In genomic region chr7:102874966-102875365, GRCh38 we compare ENCODE assay signal across 20 cellular contexts. TPM values are rescaled to one million over a fixed set of nuclear protein-coding genes. Genes with fewer than 3 reads are reported as not detected.
DNase-seq lines count a peak whose midpoint lies in the region; ATAC-seq and TF ChIP-seq lines count a peak whose summit lies in the region.
"Had no signal": no experiment of that assay in that cellular context is flagged by ENCODE, and none has a peak within 500 bp of the region (broad histone marks: within the 10 kb centered on the region; RNA-seq: fewer than 3 reads in every experiment).

No MANE protein-coding gene starts in this region.

- H4K20me1 ChIP-seq in SK-N-SH (ENCODE audit: insufficient read depth) (no peaks in the 10 kb centered on the region), smooth muscle cell (ENCODE audit: low read depth) (no peaks in the 10 kb centered on the region)

- H3K27ac ChIP-seq in SK-N-SH (ENCODE audit: low read depth in 2 of 2, low read length in 1 of 2) (peak overlapping the region; percentile 64 to 100; a peak in 3 of 4 replicates), SJCRH30 (peak overlapping the region; percentile 86), smooth muscle cell (ENCODE audit: low read depth) (peak overlapping the region; percentile 99), RWPE1 (no peak overlapping the region; the same call in 1 of the 2 replicates), Peyer's patch (no peak overlapping the region)
- H3K27ac ChIP-seq: 22Rv1, cardiac muscle cell, ovary, spleen had no signal

- no peak for TF ChIP-seq EP300 in SK-N-SH (IDR thresholded peaks at IDR 0.05; ENCODE audit: borderline replicate concordance in 1 of 2, low read depth in 1 of 2, low read length in 1 of 2)

- TF ChIP-seq CTCF in SK-N-SH (IDR thresholded peaks at IDR 0.05) (no peak), smooth muscle cell (IDR thresholded peaks at IDR 0.05; ENCODE audit: borderline replicate concordance, insufficient read depth, poor library complexity, severe bottlenecking) (no peak), RWPE1 (conservative IDR thresholded peaks at IDR 0.05; ENCODE audit: low read depth) (no peak), Peyer's patch (IDR thresholded peaks at IDR 0.05) (no peak)

- H3K4me3 ChIP-seq in SK-N-SH (ENCODE audit: low read depth in 2 of 2, low read length in 1 of 2) (no peak overlapping the region), SJCRH30 (no peak overlapping the region), smooth muscle cell (no peak overlapping the region), Peyer's patch (no peak overlapping the region)
- H3K4me3 ChIP-seq: cardiac muscle cell, ovary, spleen, thoracic aorta had no signal

- no peaks in the 10 kb centered on the region for H3K79me2 ChIP-seq in SK-N-SH (ENCODE audit: insufficient read depth)
- no peaks in the 10 kb centered on the region for H3K79me2 ChIP-seq in smooth muscle cell (ENCODE audit: low read depth)

- H3K36me3 ChIP-seq in SK-N-SH (replicated peaks in 1 of 2; ENCODE audit: control insufficient read depth in 1 of 2, insufficient read depth in 2 of 2, low read length in 1 of 2), result no peaks in the 10 kb centered on the region
- H3K36me3 ChIP-seq in SJCRH30, result no peaks in the 10 kb centered on the region
- no peaks in the 10 kb centered on the region for H3K36me3 ChIP-seq in smooth muscle cell (ENCODE audit: low read depth)
- H3K36me3 ChIP-seq in Peyer's patch, result no peaks in the 10 kb centered on the region
- H3K36me3 ChIP-seq: cardiac muscle cell, ovary, spleen, thoracic aorta had no signal

- POLR2A ChIA-PET in SK-N-SH (lab: Yijun Ruan, JAX) (no interaction called here), RWPE1 (lab: Yijun Ruan, JAX; ENCODE audit: low non-redundant PET) (no interaction called here)

- H3K4me2 ChIP-seq in SK-N-SH (peak overlapping the region; percentile 36), smooth muscle cell (peak overlapping the region; percentile 61)

- no peak for TF ChIP-seq RAD21 in SK-N-SH (IDR thresholded peaks at IDR 0.05; ENCODE audit: low read length)

- TF ChIP-seq POLR2A in Peyer's patch (IDR thresholded peaks at IDR 0.05), result no peak

- no peaks in the 10 kb centered on the region for H3K9me2 ChIP-seq in SK-N-SH

- peaks cover 51% of the 10 kb centered on the region for H3F3A ChIP-seq in SK-N-SH (replicated peaks; ENCODE audit: insufficient read depth)
- H3F3A ChIP-seq in smooth muscle cell (ENCODE audit: low read depth), result peaks cover 30% of the 10 kb centered on the region

- H3K4me1 ChIP-seq in SK-N-SH (ENCODE audit: control insufficient read depth in 1 of 2, insufficient read depth in 2 of 2, low read depth in 1 of 2, low read length in 1 of 2) (peaks cover 0 to 45% of the 10 kb centered on the region in 2 experiments; a peak in 2 of 4 replicates), SJCRH30 (peaks cover 50% of the 10 kb centered on the region), smooth muscle cell (ENCODE audit: low read depth) (peaks cover 26% of the 10 kb centered on the region), Peyer's patch (no peaks in the 10 kb centered on the region)
- H3K4me1 ChIP-seq: spleen had no signal

- H3K9me3 ChIP-seq in SK-N-SH (no peaks in the 10 kb centered on the region), SJCRH30 (replicated peaks) (no peaks in the 10 kb centered on the region), smooth muscle cell (replicated peaks; ENCODE audit: low read depth) (no peaks in the 10 kb centered on the region), Peyer's patch (no peaks in the 10 kb centered on the region)
- H3K9me3 ChIP-seq: ovary, spleen, thoracic aorta had no signal

- 93% methylated on average over 1 of the region's 1 CpG for WGBS in SK-N-SH (ENCODE audit: low lambda C conversion rate)
- WGBS in smooth muscle cell (ENCODE audit: low lambda C conversion rate), result 34% methylated on average over 1 of the region's 1 CpG

- no peak for ATAC-seq in SK-N-SH treated with all-trans-retinoic acid at 6 μM for 48 hours

- H3K9ac ChIP-seq in SK-N-SH (peak overlapping the region; percentile 80), smooth muscle cell (ENCODE audit: low read depth) (peak overlapping the region; percentile 91)

- H3K27me3 ChIP-seq in SK-N-SH (ENCODE audit: insufficient read depth) (no peaks in the 10 kb centered on the region), SJCRH30 (no peaks in the 10 kb centered on the region), smooth muscle cell (ENCODE audit: low read depth) (no peaks in the 10 kb centered on the region), Peyer's patch (no peaks in the 10 kb centered on the region)
- H3K27me3 ChIP-seq: cardiac muscle cell, ovary, spleen had no signal

- DNase-seq in SK-N-SH, result no peak
- DNase-seq in SJCRH30, result peak; percentile 65 to 75
- peak; percentile 10 for DNase-seq in glomerular visceral epithelial cell (ENCODE audit: extremely low spot score)
- DNase-seq in smooth muscle cell (lab: John Stamatoyannopoulos, UW; ENCODE audit: unreplicated experiment), result no peak
- DNase-seq in RWPE1 (ENCODE audit: low spot score), result no peak
- no peak for DNase-seq in stimulated activated CD4-positive, alpha-beta T cell treated with anti-CD3 and anti-CD28 coated beads, Interleukin-4, amount 100 ng/mL, for 4 hours
- no peak for DNase-seq in Peyer's patch
- DNase-seq: activated T-cell treated with anti-CD3 and anti-CD28 coated beads, Interleukin-2, amount 50 U/mL, for 24 hours; effector CD8-positive, alpha-beta T cell; NCI-H2107; NCI-H69; ovary; spleen had no signal

- H2AFZ ChIP-seq in SK-N-SH (ENCODE audit: low read depth) (no peak overlapping the region), smooth muscle cell (ENCODE audit: low read depth) (no peak overlapping the region)

- CTCF ChIA-PET in SK-N-SH (lab: Yijun Ruan, JAX), result interaction anchor here (0.9 to 1.3 kb wide), 2 partner anchors 9 to 12 kb away, joined by 3 to 4 read pairs; no protein-coding TSS in a partner anchor
- CTCF ChIA-PET in RWPE1 (lab: Yijun Ruan, JAX), result interaction anchor here (0.6 to 0.7 kb wide), 2 partner anchors 43 to 1383 kb away, joined by 4 read pairs; no protein-coding TSS in a partner anchor

TF ChIP-seq in SK-N-SH, 30 proteins besides CTCF, POLR2A, EP300 and RAD21 (continues in another document):
- no peak for TF ChIP-seq TEAD4 (IDR thresholded peaks at IDR 0.05; ENCODE audit: borderline replicate concordance, insufficient read depth)
- TF ChIP-seq YY1 (IDR thresholded peaks at IDR 0.05; ENCODE audit: low read depth), result no peak
- no peak for TF ChIP-seq CHD2 (IDR thresholded peaks at IDR 0.05; ENCODE audit: low read length, partially characterized antibody)
- no peak for TF ChIP-seq ZBTB33 (IDR thresholded peaks at IDR 0.05; ENCODE audit: borderline replicate concordance, low read depth)
- TF ChIP-seq RFX5 (IDR thresholded peaks at IDR 0.05; ENCODE audit: low read length), result no peak

TF ChIP-seq in SK-N-SH treated with all-trans-retinoic acid at 6 μM for 48 hours, 23 proteins besides CTCF, POLR2A, EP300 and RAD21 (continues in another document):
- TF ChIP-seq ZNF565 (CRISPR knock-in tag; conservative IDR thresholded peaks at IDR 0.05; ENCODE audit: low read depth), result no peak
- TF ChIP-seq ZFP30 (CRISPR knock-in tag; IDR thresholded peaks at IDR 0.05), result no peak
- TF ChIP-seq POU6F1 (CRISPR knock-in tag; IDR thresholded peaks at IDR 0.05; ENCODE audit: borderline replicate concordance, low read depth), result no peak
- TF ChIP-seq ARNTL (CRISPR knock-in tag; IDR thresholded peaks at IDR 0.05; ENCODE audit: borderline replicate concordance, low read depth), result no peak
- no peak for TF ChIP-seq PPARA (CRISPR knock-in tag; IDR thresholded peaks at IDR 0.05; ENCODE audit: borderline replicate concordance)
- no peak for TF ChIP-seq ZFP3 (CRISPR knock-in tag; IDR thresholded peaks at IDR 0.05)
- TF ChIP-seq ZNF70 (CRISPR knock-in tag; IDR thresholded peaks at IDR 0.05), result no peak
- no peak for TF ChIP-seq OSR1 (CRISPR knock-in tag; IDR thresholded peaks at IDR 0.05)
- TF ChIP-seq SNAI2 (CRISPR knock-in tag; IDR thresholded peaks at IDR 0.05), result no peak
- TF ChIP-seq PATZ1 (CRISPR knock-in tag; IDR thresholded peaks at IDR 0.05; ENCODE audit: borderline replicate concordance), result no peak

RNA-seq across cellular contexts. Expression of gene LRRC17, which starts 37.8 kb away (rescaled TPM):
- polyA plus RNA-seq in SK-N-SH (2012; rRNA removed) (101 and 138 TPM in 2 replicates), smooth muscle cell (5.5 and 6.2 TPM in 2 replicates)
- polyA plus RNA-seq in SK-N-SH (2012; cell fraction: cytosol; rRNA removed), result 138 and 169 TPM in 2 replicates
- polyA plus RNA-seq in SK-N-SH (2012; cell fraction: nucleus; rRNA removed), result 35.8 and 67.6 TPM in 2 replicates
- 67.1 and 71.2 TPM in 2 replicates for total RNA-seq in SJCRH30 (2014; rRNA removed; shearing (Covaris generic))
- total RNA-seq in smooth muscle cell (14.7 and 23.0 TPM in 2 replicates), Peyer's patch (1 to 10 TPM in 3 of 4 donors, under 1 TPM in 1; 0.40 to 5.8 (median 2.1) TPM)
- total RNA-seq: OCI-LY7 had no signal
- polyA plus RNA-seq: CD14-positive monocyte, IgD-negative memory B cell had no signal

Comparison
In these comparisons a context has a peak if more than half of its experiments do, and no peak if none do; other contexts are left out.
1. DNase-seq: peak in SJCRH30 (2 of 2) and glomerular visceral epithelial cell (single experiment); none in SK-N-SH (single experiment), smooth muscle cell (single experiment), RWPE1 (single experiment), stimulated activated CD4-positive, alpha-beta T cell treated with anti-CD3 and anti-CD28 coated beads, Interleukin-4, amount 100 ng/mL, for 4 hours (0 of 2) and Peyer's patch (0 of 3).
2. H3K27ac ChIP-seq: peak in SK-N-SH (2 of 2), SJCRH30 (single experiment) and smooth muscle cell (single experiment); none in RWPE1 (single experiment) and Peyer's patch (0 of 4).